9 cellular contexts compared by ENCODE assay signal in genomic region chr17:61250335-61250890, GRCh38.
A peak's percentile ranks its signal among the peaks of the same experiment; 100 is the strongest.
DNase-seq lines count a peak whose midpoint lies in the region; ATAC-seq and TF ChIP-seq lines count a peak whose summit lies in the region.
"Had no signal": no experiment of that assay in that cellular context is flagged by ENCODE, and none has a peak within 500 bp of the region (broad histone marks: within the 10 kb centered on the region; RNA-seq: fewer than 3 reads in every experiment).

No MANE protein-coding gene starts in this region.

- peak; percentile 46 for DNase-seq in LHCN-M2 (ENCODE audit: low read depth)
- DNase-seq in activated CD8-positive, alpha-beta T cell treated with anti-CD3 and anti-CD28 coated beads, Interleukin-2, amount 10 ng/mL, durations not matched to agents 7 days and 5 days = no peak
- peak; percentile 34 for DNase-seq in hepatocyte (ENCODE audit: low spot score)
- DNase-seq in stomach = no peak
- no peak for DNase-seq in NCI-H2029 (lab: John Stamatoyannopoulos, UW)
- no peak for DNase-seq in NCI-H2171 (lab: John Stamatoyannopoulos, UW)
- DNase-seq in effector CD8-positive, alpha-beta T cell (lab: John Stamatoyannopoulos, UW) = no peak
- DNase-seq: NCI-H345 had no signal

- no peak for TF ChIP-seq CTCF in hepatocyte (IDR thresholded peaks at IDR 0.05; ENCODE audit: poor library complexity)
- TF ChIP-seq CTCF in stomach (IDR thresholded peaks at IDR 0.05) = no peak

- H3K4me1 ChIP-seq in hepatocyte (ENCODE audit: insufficient read depth) = peaks cover 55% of the 10 kb centered on the region
- peaks cover 23 to 67% (median 44%) of the 10 kb centered on the region in 4 donors for H3K4me1 ChIP-seq in stomach

- peaks cover 4% of the 10 kb centered on the region for H3K9me3 Mint-ChIP-seq in activated CD8-positive, alpha-beta T cell treated with anti-CD3 and anti-CD28 coated beads, Interleukin-2, amount 10 ng/mL, durations not matched to agents 7 days and 5 days (ENCODE audit: insufficient read depth)

- WGBS in hepatocyte (ENCODE audit: low lambda C conversion rate, missing lambda C conversion rate) = 44% methylated on average over 6 of the region's 6 CpGs
- whole genome bisulfite sequencing in stomach, 5 donors = 64 to 76% (median 68%) methylated on average over 6 of the region's 6 CpGs

- no peaks in the 10 kb centered on the region for H3K79me2 ChIP-seq in hepatocyte

- H3K27ac ChIP-seq in hepatocyte = peak overlapping the region; percentile 93
- H3K27ac ChIP-seq in stomach = peak overlapping the region; percentile 56 to 81 (median 78)

- peak overlapping the region; percentile 71 for H3K27ac Mint-ChIP-seq in activated CD8-positive, alpha-beta T cell treated with anti-CD3 and anti-CD28 coated beads, Interleukin-2, amount 10 ng/mL, durations not matched to agents 7 days and 5 days
- H3K27ac Mint-ChIP-seq: activated naive CD8-positive, alpha-beta T cell had no signal

- no peak for TF ChIP-seq POLR2A in stomach (IDR thresholded peaks at IDR 0.05)

- no peak for TF ChIP-seq EP300 in stomach (IDR thresholded peaks at IDR 0.05)

- H3K4me3 Mint-ChIP-seq in activated CD8-positive, alpha-beta T cell treated with anti-CD3 and anti-CD28 coated beads, Interleukin-2, amount 10 ng/mL, durations not matched to agents 7 days and 5 days = no peak overlapping the region
- H3K4me3 Mint-ChIP-seq: activated naive CD8-positive, alpha-beta T cell had no signal

- H3K36me3 Mint-ChIP-seq in activated CD8-positive, alpha-beta T cell treated with anti-CD3 and anti-CD28 coated beads, Interleukin-2, amount 10 ng/mL, durations not matched to agents 7 days and 5 days (ENCODE audit: low read depth) = peaks cover 14% of the 10 kb centered on the region
- H3K36me3 Mint-ChIP-seq: activated naive CD8-positive, alpha-beta T cell had no signal

- H2AFZ ChIP-seq in hepatocyte = no peak overlapping the region

- intact Hi-C loops in stomach (cut with DNase I; ENCODE audit: low total_unique reads) = no loop called here

- H3K4me3 ChIP-seq in hepatocyte = no peak overlapping the region
- H3K4me3 ChIP-seq in stomach = no peak overlapping the region

- no peaks in the 10 kb centered on the region for H3K9me2 ChIP-seq in hepatocyte (replicated peaks; ENCODE audit: insufficient read depth)

- H3K36me3 ChIP-seq in hepatocyte (replicated peaks; ENCODE audit: insufficient read depth, low read depth) = no peaks in the 10 kb centered on the region
- H3K36me3 ChIP-seq in stomach = no peaks in the 10 kb centered on the region

- H3K27me3 ChIP-seq in hepatocyte (no peaks in the 10 kb centered on the region), stomach (no peaks in the 10 kb centered on the region)

- POLR2A ChIA-PET in activated CD8-positive, alpha-beta T cell treated with anti-CD3 and anti-CD28 coated beads, Interleukin-2, amount 10 ng/mL, durations not matched to agents 7 days and 5 days (lab: Charles Lee) = no interaction called here

- peak overlapping the region; percentile 68 for H3K4me2 ChIP-seq in hepatocyte

- peaks cover 38% of the 10 kb centered on the region for H3K4me1 Mint-ChIP-seq in activated CD8-positive, alpha-beta T cell treated with anti-CD3 and anti-CD28 coated beads, Interleukin-2, amount 10 ng/mL, durations not matched to agents 7 days and 5 days (ENCODE audit: low read depth)

- H4K20me1 ChIP-seq in hepatocyte (ENCODE audit: insufficient read depth, poor library complexity, severe bottlenecking) = no peaks in the 10 kb centered on the region

- CTCF ChIA-PET in activated CD8-positive, alpha-beta T cell treated with anti-CD3 and anti-CD28 coated beads, Interleukin-2, amount 10 ng/mL, durations not matched to agents 7 days and 5 days (lab: Charles Lee) = interaction anchor here (1.3 kb wide), 1 partner anchor 28 kb away, joined by 3 read pairs; no protein-coding TSS in a partner anchor

- H3K27me3 Mint-ChIP-seq in activated CD8-positive, alpha-beta T cell treated with anti-CD3 and anti-CD28 coated beads, Interleukin-2, amount 10 ng/mL, durations not matched to agents 7 days and 5 days (ENCODE audit: low read depth) = no peaks in the 10 kb centered on the region
- H3K27me3 Mint-ChIP-seq: activated naive CD8-positive, alpha-beta T cell had no signal

- ATAC-seq in activated CD8-positive, alpha-beta T cell treated with anti-CD3 and anti-CD28 coated beads, Interleukin-2, amount 10 ng/mL, durations not matched to agents 7 days and 5 days = no peak

- no peaks in the 10 kb centered on the region for H3K9me3 ChIP-seq in hepatocyte (ENCODE audit: low read depth)
- H3K9me3 ChIP-seq in stomach = no peaks in the 10 kb centered on the region

Comparison
In these comparisons a context has a peak if more than half of its experiments do, and no peak if none do; other contexts are left out.
1. DNase-seq: peak in LHCN-M2 (single experiment) and hepatocyte (single experiment); none in activated CD8-positive, alpha-beta T cell treated with anti-CD3 and anti-CD28 coated beads, Interleukin-2, amount 10 ng/mL, durations not matched to agents 7 days and 5 days (single experiment), stomach (single experiment), NCI-H2029 (single experiment), NCI-H2171 (single experiment) and effector CD8-positive, alpha-beta T cell (single experiment).